ENCODE assay signal across 14 cellular contexts in the genomic region with DNA sequence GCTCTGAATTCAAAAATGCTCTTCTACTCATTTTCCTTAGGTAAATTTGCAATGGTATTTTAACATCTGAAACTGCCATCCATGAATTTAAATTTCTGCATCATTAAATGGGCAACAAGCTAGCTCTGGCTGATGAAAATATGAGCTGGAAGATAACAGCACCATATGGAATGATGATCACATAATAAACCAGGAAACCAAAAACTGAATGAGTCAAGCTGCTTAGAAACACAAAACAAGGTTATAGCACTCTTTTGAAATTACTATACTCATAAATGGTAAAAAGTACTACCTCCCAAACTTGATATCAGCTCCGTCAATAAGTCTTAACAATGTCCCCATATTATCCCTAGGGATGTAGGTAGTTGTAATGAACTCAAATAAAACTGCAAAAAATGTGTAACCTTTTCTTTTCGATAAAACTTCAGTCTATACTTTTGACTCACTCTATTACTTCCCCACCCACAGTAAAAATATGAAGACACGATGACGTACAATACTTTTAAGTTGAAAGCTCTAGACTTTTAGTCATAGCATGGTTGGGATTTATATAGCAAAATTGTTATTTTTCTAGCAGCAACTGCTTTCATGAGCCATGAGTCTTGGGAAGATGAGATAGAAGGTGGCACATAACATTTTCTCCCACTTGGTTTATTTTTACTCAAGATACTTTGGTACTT.
"Had no signal": no experiment of that assay in that cellular context is flagged by ENCODE, and none has a peak within 500 bp of the region (broad histone marks: within the 10 kb centered on the region; RNA-seq: fewer than 3 reads in every experiment).

No MANE protein-coding gene starts in this region.

- H3K27me3 ChIP-seq: ascending aorta, pancreas, tibial nerve, uterus had no signal

- H3K4me3 ChIP-seq: ascending aorta, left ventricle myocardium inferior, pancreas, tibial nerve, uterus had no signal

- ATAC-seq: activated CD4-positive, CD25-positive, alpha-beta regulatory T cell treated with anti-CD3 and anti-CD28 coated beads, Interleukin-2, amount 50 U/mL, for 24 hours; esophagus mucosa; pancreas; stimulated activated memory B cell treated with anti-CD40 and anti-IgM and Interleukin-4, amounts not matched to agents 10 μg/mL and 1 μg/mL and 100 μg/mL, for 72 hours had no signal

- DNase-seq: activated CD4-positive, alpha-beta T cell treated with anti-CD3 and anti-CD28 coated beads, Interleukin-2, amount 50 U/mL, for 1 hour; activated CD8-positive, alpha-beta memory T cell treated with anti-CD3 and anti-CD28 coated beads for 24 hours; activated naive CD4-positive, alpha-beta T cell; left ventricle myocardium inferior; naive B cell; pancreas; stimulated activated CD4-positive, alpha-beta T cell treated with anti-CD3 and anti-CD28 coated beads, Interleukin-2, amount 100 ng/mL, for 48 hours; T1000; uterus had no signal

- H3K36me3 ChIP-seq: ascending aorta, left ventricle myocardium inferior, pancreas, tibial nerve, uterus had no signal

- H3K27ac ChIP-seq: ascending aorta, left ventricle myocardium inferior, pancreas, tibial nerve, uterus had no signal

- H3K9me3 ChIP-seq: ascending aorta, left ventricle myocardium inferior, pancreas, tibial nerve, uterus had no signal

- H3K4me1 ChIP-seq: ascending aorta, left ventricle myocardium inferior, pancreas, tibial nerve, uterus had no signal
